Comparison of ENCODE assay signal across 19 cellular contexts in the genomic region with DNA sequence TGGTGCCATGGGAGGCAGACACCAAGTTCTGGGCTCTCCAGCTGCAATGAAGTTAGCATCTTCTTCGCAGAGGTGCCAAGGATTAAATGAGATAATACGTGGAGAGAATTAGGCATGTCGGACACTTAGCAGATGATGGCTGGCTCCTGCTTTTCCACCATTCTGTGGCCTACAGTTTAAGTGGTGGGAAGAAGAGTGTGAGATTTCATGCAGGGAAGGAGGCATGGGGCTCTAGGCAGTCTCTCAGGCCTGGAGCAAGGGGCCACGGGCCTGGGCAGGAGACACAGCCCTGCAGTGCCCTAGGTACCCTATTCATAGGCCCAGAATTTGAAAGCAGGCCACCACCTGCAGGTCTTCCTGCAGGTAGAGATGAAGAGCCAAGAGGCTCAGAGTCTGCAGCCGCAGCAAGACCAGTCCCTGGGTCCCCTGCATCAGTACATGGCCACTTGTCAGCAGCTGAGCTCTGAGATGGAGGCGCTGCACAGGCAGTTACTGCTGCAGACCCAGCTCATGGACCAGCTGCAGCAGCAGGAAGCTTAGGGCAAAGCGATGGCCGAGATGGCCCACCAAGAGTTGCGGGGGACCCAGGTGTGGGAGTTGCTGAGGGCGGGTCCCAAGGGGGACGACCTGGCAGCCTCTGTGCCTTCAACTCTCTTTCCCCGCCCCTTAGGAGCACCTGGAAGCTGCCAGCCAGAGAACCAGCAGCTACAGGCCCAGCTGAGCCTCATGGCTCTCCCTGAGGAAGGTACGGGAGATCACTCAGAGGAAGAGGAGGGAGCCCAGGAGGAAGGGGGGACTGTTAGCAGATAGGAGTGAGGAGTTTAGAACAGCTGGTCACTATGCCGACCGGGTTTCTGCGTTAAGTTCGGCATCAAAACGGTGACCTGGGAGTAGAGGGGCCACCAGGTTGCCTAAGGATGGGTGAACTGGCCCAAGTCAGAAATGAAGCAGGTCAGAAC. TPM values are rescaled to one million over a fixed set of nuclear protein-coding genes. Genes with fewer than 3 reads are reported as not detected.
DNase-seq lines count a peak whose midpoint lies in the region; ATAC-seq and TF ChIP-seq lines count a peak whose summit lies in the region.
"Had no signal": no experiment of that assay in that cellular context is flagged by ENCODE, and none has a peak within 500 bp of the region (broad histone marks: within the 10 kb centered on the region; RNA-seq: fewer than 3 reads in every experiment).

No MANE protein-coding gene starts in this region.

- peak overlapping the region; percentile 59 for H3K27ac Mint-ChIP-seq in activated naive CD4-positive, alpha-beta T cell treated with anti-CD3 and anti-CD28 coated beads, Interleukin-2, amount 50 U/mL, for 24 hours
- H3K27ac Mint-ChIP-seq in activated naive CD4-positive, alpha-beta T cell treated with anti-CD3 and anti-CD28 coated beads, Interleukin-2, amount 50 U/mL, for 72 hours: no peak overlapping the region
- H3K27ac Mint-ChIP-seq: B cell; CD4-positive, alpha-beta T cell; CD8-positive, alpha-beta T cell had no signal

- TF ChIP-seq CTCF in esophagus muscularis mucosa (IDR thresholded peaks at IDR 0.05): no peak
- no peak for TF ChIP-seq CTCF in osteoblast (IDR thresholded peaks at IDR 0.05; ENCODE audit: extremely low read depth, low read depth, low read length)
- TF ChIP-seq CTCF in vagina (IDR thresholded peaks at IDR 0.05): no peak
- no peak for TF ChIP-seq CTCF in MM.1S (IDR thresholded peaks at IDR 0.05; ENCODE audit: low read length)

- no peak for ATAC-seq in activated naive CD4-positive, alpha-beta T cell treated with anti-CD3 and anti-CD28 coated beads, Interleukin-2, amount 50 U/mL, for 72 hours
- ATAC-seq: A549; CD8-positive, alpha-beta T cell; GM12878 had no signal

- H2AFZ ChIP-seq in osteoblast (ENCODE audit: low read length) (no peak overlapping the region), MM.1S (ENCODE audit: low read length) (no peak overlapping the region)

- no peaks in the 10 kb centered on the region for H3K79me2 ChIP-seq in osteoblast (ENCODE audit: insufficient read depth, low read length)
- H3K79me2 ChIP-seq in MM.1S (ENCODE audit: low read length): no peaks in the 10 kb centered on the region

- DNase-seq in activated naive CD4-positive, alpha-beta T cell treated with anti-CD3 and anti-CD28 coated beads, Interleukin-2, amount 50 U/mL, for 72 hours (ENCODE audit: low spot score in 2 of 2): no peak
- peak; percentile 89 for DNase-seq in esophagus muscularis mucosa (ENCODE audit: extremely low spot score)
- DNase-seq in osteoblast (ENCODE audit: insufficient read length, low spot score, missing footprints): peak; percentile 23
- DNase-seq in vagina (ENCODE audit: extremely low spot score in 2 of 2): peak; percentile 60 to 74
- DNase-seq in GDM1 (lab: John Stamatoyannopoulos, UW): no peak
- DNase-seq in MM.1S: no peak
- DNase-seq: AML-193; Caco-2; Calu3; CD4-positive, alpha-beta T cell; CD8-positive, alpha-beta T cell; DMS79 treated with DMSO at 0.1 percent for 48 hours had no signal

- H3K4me2 ChIP-seq in osteoblast (ENCODE audit: insufficient read depth, low read length) (no peak overlapping the region), MM.1S (ENCODE audit: low read depth, low read length) (no peak overlapping the region)
- H3K4me2 ChIP-seq: A549; BLaER1 treated with 17β-estradiol and CSF1 and Interleukin-3, amounts not matched to agents 10 nM and 100 nM had no signal

- WGBS in esophagus muscularis mucosa: 84% methylated on average over 14 of the region's 18 CpGs

- intact Hi-C loops in esophagus muscularis mucosa (cut with DNase I): no loop called here
- intact Hi-C loops in vagina (cut with DNase I): no loop called here

- no peak overlapping the region for H3K4me3 ChIP-seq in esophagus muscularis mucosa
- H3K4me3 ChIP-seq in osteoblast (ENCODE audit: insufficient read depth, low read length): no peak overlapping the region
- no peak overlapping the region for H3K4me3 ChIP-seq in vagina
- H3K4me3 ChIP-seq in MM.1S (ENCODE audit: low read length): no peak overlapping the region
- H3K4me3 ChIP-seq: A549; BLaER1 treated with 17β-estradiol and CSF1 and Interleukin-3, amounts not matched to agents 10 nM and 100 nM; GM12878 had no signal

- no peak overlapping the region for H3K4me3 Mint-ChIP-seq in activated naive CD4-positive, alpha-beta T cell treated with anti-CD3 and anti-CD28 coated beads, Interleukin-2, amount 50 U/mL, for 24 hours
- H3K4me3 Mint-ChIP-seq: B cell; CD4-positive, alpha-beta T cell; CD8-positive, alpha-beta T cell had no signal

- no peak overlapping the region for H3K9ac ChIP-seq in MM.1S (ENCODE audit: low read length)
- H3K9ac ChIP-seq: BLaER1 treated with 17β-estradiol and CSF1 and Interleukin-3, amounts not matched to agents 10 nM and 100 nM had no signal

- peaks cover 11% of the 10 kb centered on the region for H3K27me3 Mint-ChIP-seq in activated naive CD4-positive, alpha-beta T cell treated with anti-CD3 and anti-CD28 coated beads, Interleukin-2, amount 50 U/mL, for 24 hours
- H3K27me3 Mint-ChIP-seq: B cell had no signal

- H3K36me3 Mint-ChIP-seq in activated naive CD4-positive, alpha-beta T cell treated with anti-CD3 and anti-CD28 coated beads, Interleukin-2, amount 50 U/mL, for 24 hours: no peaks in the 10 kb centered on the region
- H3K36me3 Mint-ChIP-seq in activated naive CD4-positive, alpha-beta T cell treated with anti-CD3 and anti-CD28 coated beads, Interleukin-2, amount 50 U/mL, for 72 hours: peaks cover 20 to 36% of the 10 kb centered on the region in 2 donors
- H3K36me3 Mint-ChIP-seq: CD8-positive, alpha-beta T cell had no signal

- no peaks in the 10 kb centered on the region for H3F3A ChIP-seq in MM.1S (ENCODE audit: insufficient read depth, low read length)

- peaks cover 0 to 5% (median under 1%) of the 10 kb centered on the region in 4 donors for H3K9me3 ChIP-seq in esophagus muscularis mucosa
- peaks cover 3% of the 10 kb centered on the region for H3K9me3 ChIP-seq in osteoblast (ENCODE audit: low read depth, low read length)
- no peaks in the 10 kb centered on the region for H3K9me3 ChIP-seq in vagina
- no peaks in the 10 kb centered on the region for H3K9me3 ChIP-seq in MM.1S (replicated peaks; ENCODE audit: insufficient read depth, low read length)
- H3K9me3 ChIP-seq: Caco-2 had no signal

- H3K36me3 ChIP-seq in esophagus muscularis mucosa (no peaks in the 10 kb centered on the region), osteoblast (ENCODE audit: insufficient read depth, low read length) (no peaks in the 10 kb centered on the region), vagina (no peaks in the 10 kb centered on the region), MM.1S (replicated peaks; ENCODE audit: insufficient read depth, low read length) (no peaks in the 10 kb centered on the region)
- H3K36me3 ChIP-seq: BLaER1 treated with 17β-estradiol and CSF1 and Interleukin-3, amounts not matched to agents 10 nM and 100 nM had no signal

- H3K9me2 ChIP-seq in MM.1S (replicated peaks; ENCODE audit: insufficient read depth, low read length): no peaks in the 10 kb centered on the region

- TF ChIP-seq EP300 in esophagus muscularis mucosa (IDR thresholded peaks at IDR 0.05): no peak

- TF ChIP-seq POLR2A in esophagus muscularis mucosa (IDR thresholded peaks at IDR 0.05; ENCODE audit: low read depth) (no peak), vagina (IDR thresholded peaks at IDR 0.05) (no peak)

- no peaks in the 10 kb centered on the region for H3K4me1 Mint-ChIP-seq in activated naive CD4-positive, alpha-beta T cell treated with anti-CD3 and anti-CD28 coated beads, Interleukin-2, amount 50 U/mL, for 24 hours
- H3K4me1 Mint-ChIP-seq: B cell had no signal

- H3K27ac ChIP-seq in esophagus muscularis mucosa (replicated peaks in 1 of 4): no peak overlapping the region
- no peak overlapping the region for H3K27ac ChIP-seq in osteoblast (ENCODE audit: low read depth, low read length)
- no peak overlapping the region for H3K27ac ChIP-seq in vagina
- H3K27ac ChIP-seq in MM.1S (ENCODE audit: low read length): no peak overlapping the region
- H3K27ac ChIP-seq: 22Rv1; A549; BLaER1 treated with 17β-estradiol and CSF1 and Interleukin-3, amounts not matched to agents 10 nM and 100 nM; C4-2B had no signal

- H3K4me1 ChIP-seq in esophagus muscularis mucosa (peaks cover 0 to 5% (median 0%) of the 10 kb centered on the region in 4 donors), osteoblast (ENCODE audit: insufficient read depth, low read length) (no peaks in the 10 kb centered on the region), vagina (no peaks in the 10 kb centered on the region), MM.1S (ENCODE audit: low read length) (no peaks in the 10 kb centered on the region)
- H3K4me1 ChIP-seq: A549; BLaER1 treated with 17β-estradiol and CSF1 and Interleukin-3, amounts not matched to agents 10 nM and 100 nM; Caco-2 had no signal

- H3K9me3 Mint-ChIP-seq in activated naive CD4-positive, alpha-beta T cell treated with anti-CD3 and anti-CD28 coated beads, Interleukin-2, amount 50 U/mL, for 24 hours: peaks cover 5% of the 10 kb centered on the region
- peaks cover 18 to 23% of the 10 kb centered on the region in 2 donors for H3K9me3 Mint-ChIP-seq in activated naive CD4-positive, alpha-beta T cell treated with anti-CD3 and anti-CD28 coated beads, Interleukin-2, amount 50 U/mL, for 72 hours
- H3K9me3 Mint-ChIP-seq: CD4-positive, alpha-beta T cell had no signal

- no peaks in the 10 kb centered on the region for H4K20me1 ChIP-seq in osteoblast (ENCODE audit: insufficient read depth, low read length)
- no peaks in the 10 kb centered on the region for H4K20me1 ChIP-seq in MM.1S (ENCODE audit: insufficient read depth, low read length)
- H4K20me1 ChIP-seq: BLaER1 treated with 17β-estradiol and CSF1 and Interleukin-3, amounts not matched to agents 10 nM and 100 nM had no signal

- H3K27me3 ChIP-seq in esophagus muscularis mucosa (peaks cover 0 to 59% (median 0%) of the 10 kb centered on the region in 4 donors), osteoblast (ENCODE audit: insufficient read depth, low read length) (no peaks in the 10 kb centered on the region), vagina (no peaks in the 10 kb centered on the region), MM.1S (replicated peaks; ENCODE audit: insufficient read depth, low read length) (no peaks in the 10 kb centered on the region)
- H3K27me3 ChIP-seq: BLaER1 treated with 17β-estradiol and CSF1 and Interleukin-3, amounts not matched to agents 10 nM and 100 nM had no signal

RNA-seq across cellular contexts. Expression of a gene that starts 33.2 kb away (rescaled TPM):
- 1 to 10 TPM in 1 of 2 donors, under 1 TPM in 1; 0.98 to 1.4 TPM for total RNA-seq in activated naive CD4-positive, alpha-beta T cell treated with anti-CD3 and anti-CD28 coated beads, Interleukin-2, amount 50 U/mL, for 72 hours
- total RNA-seq in esophagus muscularis mucosa (under 1 TPM; under 0.01 to 0.42 (median 0.15) TPM), osteoblast (0.29 and 0.36 TPM in 2 replicates), vagina (not detected)
- total RNA-seq: Caco-2, Calu3, GM12878 had no signal

Comparison
In these comparisons a context has a peak if more than half of its experiments do, and no peak if none do; other contexts are left out.
1. DNase-seq: peak in esophagus muscularis mucosa (single experiment), osteoblast (single experiment) and vagina (2 of 2); none in activated naive CD4-positive, alpha-beta T cell treated with anti-CD3 and anti-CD28 coated beads, Interleukin-2, amount 50 U/mL, for 72 hours (0 of 2), GDM1 (single experiment) and MM.1S (single experiment).